Comparison of ENCODE assay signal across 8 cellular contexts in genomic region chr7:55688767-55689681, GRCh38.
DNase-seq lines count a peak whose midpoint lies in the region; TF ChIP-seq lines count a peak whose summit lies in the region.
"Not testable (repeated sequence)": the region's sequence is repeated elsewhere in the genome, so short reads cannot be mapped to it uniquely, and the experiment has no call there.

No MANE protein-coding gene starts in this region.

- H3K4me1 Mint-ChIP-seq in nephron: peaks cover 29% of the 10 kb centered on the region

- H3K4me3 ChIP-seq in adrenal gland, hepatocyte, transverse colon: not testable (repeated sequence)
- H3K4me3 ChIP-seq in esophagus muscularis mucosa: peak overlapping the region in 3 of 4 donors; percentile 23 to 27 (median 25)

- H3K9me3 ChIP-seq in adrenal gland (replicated peaks in 1 of 3); esophagus muscularis mucosa; hepatocyte (ENCODE audit: low read depth); transverse colon: not testable (repeated sequence)

- 40 to 53% (median 48%) methylated on average over 15 to 17 of the region's 17 CpGs for WGBS in adrenal gland, 4 donors
- WGBS in esophagus muscularis mucosa: 31% methylated on average over 17 of the region's 17 CpGs
- WGBS in hepatocyte (ENCODE audit: low lambda C conversion rate, missing lambda C conversion rate): 46% methylated on average over 17 of the region's 17 CpGs
- WGBS in transverse colon (ENCODE audit: low coverage in 1 of 2), 2 donors: 36 to 47% methylated on average over 9 to 17 of the region's 17 CpGs

- DNase-seq in EL (peak; percentile 43), HPDE6-E6E7 (ENCODE audit: extremely low spot score) (peak; percentile 8), NCI-H774 (lab: John Stamatoyannopoulos, UW) (peak; percentile 32), adrenal gland (peak in 6 of 7 donors; percentile 23 to 63 (median 36)), hepatocyte (ENCODE audit: low spot score) (peak; percentile 48), transverse colon (peak; percentile 32)
- DNase-seq in esophagus muscularis mucosa (ENCODE audit: extremely low spot score): not testable (repeated sequence)

- not testable (repeated sequence) for H3K27me3 ChIP-seq in adrenal gland, esophagus muscularis mucosa, hepatocyte, transverse colon

- not testable (repeated sequence) for H3K36me3 ChIP-seq in adrenal gland (replicated peaks in 1 of 2); esophagus muscularis mucosa; hepatocyte (replicated peaks; ENCODE audit: insufficient read depth, low read depth); transverse colon

- not testable (repeated sequence) for H3K9me3 Mint-ChIP-seq in nephron

- intact Hi-C loops in adrenal gland (cut with DNase I); esophagus muscularis mucosa (cut with DNase I); transverse colon (cut with DNase I; ENCODE audit: low total_unique reads): not testable (repeated sequence)

- TF ChIP-seq CTCF in adrenal gland (IDR thresholded peaks at IDR 0.05); esophagus muscularis mucosa (IDR thresholded peaks at IDR 0.05); hepatocyte (IDR thresholded peaks at IDR 0.05; ENCODE audit: poor library complexity); nephron (IDR thresholded peaks at IDR 0.05; ENCODE audit: unreplicated experiment in 3 of 3); transverse colon (IDR thresholded peaks at IDR 0.05): not testable (repeated sequence)

- H3K9me2 ChIP-seq in hepatocyte (replicated peaks; ENCODE audit: insufficient read depth): not testable (repeated sequence)

- in situ Hi-C loops in transverse colon (cut with MboI; ENCODE audit: low pct_ligation_motif_present in 1 of 4, low pct_unique_long_range_greater_than_20kb in 1 of 4, low sequenced_read_pairs in 3 of 4): not testable (repeated sequence)

- H3K4me1 ChIP-seq in adrenal gland (replicated peaks in 1 of 2); hepatocyte (ENCODE audit: insufficient read depth): not testable (repeated sequence)
- H3K4me1 ChIP-seq in esophagus muscularis mucosa (peaks cover 9 to 15% (median 13%) of the 10 kb centered on the region in 4 donors), transverse colon (peaks cover 0 to 14% (median 3%) of the 10 kb centered on the region in 4 donors)

- H3K4me2 ChIP-seq in hepatocyte: peak overlapping the region; percentile 14

- not testable (repeated sequence) for TF ChIP-seq POLR2A in adrenal gland (IDR thresholded peaks at IDR 0.05); esophagus muscularis mucosa (IDR thresholded peaks at IDR 0.05; ENCODE audit: low read depth); transverse colon (IDR thresholded peaks at IDR 0.05)

- not testable (repeated sequence) for H3K27me3 Mint-ChIP-seq in nephron (ENCODE audit: low read depth)

- not testable (repeated sequence) for H3K79me2 ChIP-seq in hepatocyte

- peak overlapping the region; percentile 43 to 62 (median 56) for H3K4me3 Mint-ChIP-seq in nephron

- H2AFZ ChIP-seq in hepatocyte: peak overlapping the region; percentile 55

- peak overlapping the region; percentile 99 to 100 (median 100) for H3K27ac Mint-ChIP-seq in nephron

- not testable (repeated sequence) for TF ChIP-seq EP300 in esophagus muscularis mucosa (IDR thresholded peaks at IDR 0.05); transverse colon (IDR thresholded peaks at IDR 0.05; ENCODE audit: low read depth)

- not testable (repeated sequence) for H3K36me3 Mint-ChIP-seq in nephron (ENCODE audit: low read depth)

- not testable (repeated sequence) for H4K20me1 ChIP-seq in hepatocyte (ENCODE audit: insufficient read depth, poor library complexity, severe bottlenecking)

- peak overlapping the region in 3 of 5 donors; percentile 37 to 64 (median 60) for H3K27ac ChIP-seq in adrenal gland
- H3K27ac ChIP-seq in esophagus muscularis mucosa (replicated peaks in 1 of 4): peak overlapping the region; percentile 23 to 60 (median 50)
- H3K27ac ChIP-seq in hepatocyte: peak overlapping the region; percentile 80
- H3K27ac ChIP-seq in transverse colon: peak overlapping the region; percentile 34 to 60 (median 47)
